In genomic region chr14:93725993-93726392, GRCh38 we compare ENCODE assay signal across 8 cellular contexts.
"Had no signal": no experiment of that assay in that cellular context is flagged by ENCODE, and none has a peak within 500 bp of the region (broad histone marks: within the 10 kb centered on the region; RNA-seq: fewer than 3 reads in every experiment).

No MANE protein-coding gene starts in this region.

- H3K4me3 ChIP-seq: GM23248, HAP-1, K562 had no signal

- H3K27ac ChIP-seq: GM23248 had no signal

- H2AFZ ChIP-seq: GM23248 had no signal

- ATAC-seq: HCT116, K562 had no signal

- H3K4me1 ChIP-seq: HAP-1 had no signal

- H3K9me3 ChIP-seq: HAP-1 had no signal

- DNase-seq: GM23248, GOT3, HFFc6, IMR-90, KG1 had no signal

- H3K36me3 ChIP-seq: HAP-1 had no signal
